Comparison of ENCODE assay signal across 22 cellular contexts in genomic region chr17:9406046-9406631, GRCh38.
A peak's percentile ranks its signal among the peaks of the same experiment; 100 is the strongest.
DNase-seq lines count a peak whose midpoint lies in the region; ATAC-seq and TF ChIP-seq lines count a peak whose summit lies in the region.
"Had no signal": no experiment of that assay in that cellular context is flagged by ENCODE, and none has a peak within 500 bp of the region (broad histone marks: within the 10 kb centered on the region; RNA-seq: fewer than 3 reads in every experiment).

No MANE protein-coding gene starts in this region.

- peaks cover 3 to 14% of the 10 kb centered on the region in 2 donors for H3K36me3 Mint-ChIP-seq in stimulated activated naive B cell treated with anti-CD40 and anti-IgM and Interleukin-4, amounts not matched to agents 10 μg/mL and 1 μg/mL and 100 μg/mL, for 72 hours

- H3K27ac ChIP-seq in IMR-90 (ENCODE audit: insufficient read depth, low read length) = no peak overlapping the region
- H3K27ac ChIP-seq: HL-60, PC-9 had no signal

- no peak overlapping the region for H3K14ac ChIP-seq in IMR-90 (replicated peaks; ENCODE audit: low read depth, low read length)

- H3K4me3 ChIP-seq in IMR-90 (ENCODE audit: insufficient read depth, low read depth, low read length) (no peak overlapping the region), choroid plexus epithelial cell (ENCODE audit: low read depth, low read length) (no peak overlapping the region), MG63 (no peak overlapping the region)
- H3K4me3 ChIP-seq: PC-9 had no signal

- H2BK120ac ChIP-seq in IMR-90 (ENCODE audit: low read depth, low read length) = no peak overlapping the region

- in situ Hi-C loops in IMR-90 (cut with MboI; ENCODE audit: low sequenced_read_pairs) = no loop called here

- H4K20me1 ChIP-seq in IMR-90 (ENCODE audit: insufficient read depth, low read length) = no peaks in the 10 kb centered on the region

- no peak overlapping the region for H2BK15ac ChIP-seq in IMR-90 (ENCODE audit: low read depth, low read length)

- no peak overlapping the region for H3K4me2 ChIP-seq in IMR-90 (ENCODE audit: low read depth, low read length)
- H3K4me2 ChIP-seq: PC-9, SK-N-SH had no signal

- no peak overlapping the region for H3K18ac ChIP-seq in IMR-90 (ENCODE audit: low read depth, low read length)

- no peak overlapping the region for H4K91ac ChIP-seq in IMR-90 (ENCODE audit: insufficient read depth, low read depth, low read length)

- H2BK20ac ChIP-seq in IMR-90 (ENCODE audit: low read depth, low read length) = no peak overlapping the region

- no peak overlapping the region for H2AFZ ChIP-seq in IMR-90 (replicated peaks; ENCODE audit: low read length, poor library complexity)
- H2AFZ ChIP-seq: PC-9 had no signal

- H3K23ac ChIP-seq in IMR-90 (ENCODE audit: low read depth, low read length) = no peak overlapping the region

- H3K36me3 ChIP-seq in IMR-90 (ENCODE audit: control insufficient read depth, insufficient read depth, low read length) (no peaks in the 10 kb centered on the region), MG63 (no peaks in the 10 kb centered on the region)
- H3K36me3 ChIP-seq: BE2C had no signal

- no peaks in the 10 kb centered on the region; the same call in 1 of the 2 replicates for H3K9me1 ChIP-seq in IMR-90 (ENCODE audit: insufficient read depth, low read length)

- H2AK9ac ChIP-seq in IMR-90 (replicated peaks; ENCODE audit: low read depth, low read length, poor library complexity) = no peak overlapping the region

- H3K27me3 Mint-ChIP-seq in stimulated activated naive B cell treated with anti-CD40 and anti-IgM and Interleukin-4, amounts not matched to agents 10 μg/mL and 1 μg/mL and 100 μg/mL, for 72 hours = no peaks in the 10 kb centered on the region

- no peak overlapping the region for H2AK5ac ChIP-seq in IMR-90 (ENCODE audit: low read depth, low read length)

- WGBS in IMR-90 (ENCODE audit: extremely low coverage in 2 of 2, insufficient read length in 1 of 2), 2 experiments = no CpG with 5 or more reads among the region's 2 CpGs

- no peak overlapping the region for H3K27ac Mint-ChIP-seq in stimulated activated naive B cell treated with anti-CD40 and anti-IgM and Interleukin-4, amounts not matched to agents 10 μg/mL and 1 μg/mL and 100 μg/mL, for 72 hours
- H3K27ac Mint-ChIP-seq: HFFc6 had no signal

- no TSS peak for BruUV-seq in IMR-90 (replicated peaks; lab: Mats Ljungman, UMichigan)

- peak; percentile 64 for ATAC-seq in IMR-90 (ENCODE audit: low read depth)
- ATAC-seq in stimulated activated naive B cell treated with anti-CD40 and anti-IgM and Interleukin-4, amounts not matched to agents 10 μg/mL and 1 μg/mL and 100 μg/mL, for 72 hours (replicated peaks) = no peak
- ATAC-seq: HepG2 had no signal

- H3K9ac ChIP-seq in IMR-90 (ENCODE audit: low read depth, low read length) = no peak overlapping the region
- H3K9ac ChIP-seq: SK-N-SH had no signal

- H3K4ac ChIP-seq in IMR-90 (ENCODE audit: low read depth, low read length) = no peak overlapping the region

- POLR2A ChIA-PET in IMR-90 (lab: Charles Lee; ENCODE audit: unreplicated experiment) = no interaction called here

- H3K4me3 Mint-ChIP-seq in stimulated activated naive B cell treated with anti-CD40 and anti-IgM and Interleukin-4, amounts not matched to agents 10 μg/mL and 1 μg/mL and 100 μg/mL, for 72 hours = no peak overlapping the region
- H3K4me3 Mint-ChIP-seq: HFFc6 had no signal

- no peaks in the 10 kb centered on the region for H3K9me3 ChIP-seq in IMR-90 (ENCODE audit: control insufficient read depth, insufficient read depth, low read length)
- no peaks in the 10 kb centered on the region for H3K9me3 ChIP-seq in MG63
- H3K9me3 ChIP-seq: BE2C, SK-N-SH had no signal

- intact Hi-C loops in IMR-90 (cut with micrococcal nuclease) (loop anchor here (2.0 to 10.0 kb wide), 2 partner anchors 45 to 61 kb away; no protein-coding TSS in a partner anchor), head of caudate nucleus (cut with DNase I) (no loop called here)

- TF ChIP-seq CTCF in IMR-90 (conservative IDR thresholded peaks at IDR 0.05; ENCODE audit: low read depth, low read length) (no peak), choroid plexus epithelial cell (conservative IDR thresholded peaks at IDR 0.05; ENCODE audit: low read depth, low read length) (no peak)

- CTCF ChIA-PET in IMR-90 (lab: Yijun Ruan, JAX) = no interaction called here

- dilution Hi-C loops in IMR-90 (cut with HindIII; ENCODE audit: low sequenced_read_pairs, unreplicated experiment) = loop anchor here (25.0 kb wide), 1 partner anchor 106 kb away; no protein-coding TSS in a partner anchor

- no peak overlapping the region for H3K56ac ChIP-seq in IMR-90 (ENCODE audit: extremely low read depth, insufficient read depth, low read length)

- no peaks in the 10 kb centered on the region for H3K27me3 ChIP-seq in IMR-90 (ENCODE audit: control insufficient read depth, insufficient read depth, low read length)
- no peaks in the 10 kb centered on the region for H3K27me3 ChIP-seq in MG63
- H3K27me3 ChIP-seq: BE2C had no signal

- H3K79me1 ChIP-seq in IMR-90 (ENCODE audit: low read depth in 1 of 2, low read length in 2 of 2) = no peaks in the 10 kb centered on the region

- no peak for TF ChIP-seq RAD21 in IMR-90 (IDR thresholded peaks at IDR 0.05; ENCODE audit: low read length)

- no peak overlapping the region for H2BK5ac ChIP-seq in IMR-90 (ENCODE audit: low read depth, low read length, poor library complexity, severe bottlenecking)

- DNase-seq in IMR-90 (peak; percentile 49), NCI-H2081 treated with DMSO at 0.1 percent for 48 hours (lab: John Stamatoyannopoulos, UW) (peak; percentile 39), choroid plexus epithelial cell (ENCODE audit: low read depth) (peak; percentile 43), iris pigment epithelial cell (ENCODE audit: low read depth) (peak; percentile 25), head of caudate nucleus (no peak), MG63 (no peak), RPMI8226 (no peak)
- DNase-seq in stimulated activated naive B cell treated with anti-CD40 and anti-IgM and Interleukin-4, amounts not matched to agents 10 μg/mL and 1 μg/mL and 100 μg/mL, for 72 hours = no peak
- DNase-seq: BE2C, DMS53, GF-D8, HFFc6, KBM-7, NCI-H1092, NCI-H1694 treated with DMSO at 0.1 percent for 48 hours, NCI-H446, NCI-H526, PC-9, SIG-M5, SK-N-SH had no signal

- H3K4me1 ChIP-seq in IMR-90 (ENCODE audit: control insufficient read depth, insufficient read depth, low read length) = peaks cover 2% of the 10 kb centered on the region
- H3K4me1 ChIP-seq: BE2C had no signal

- no peak overlapping the region for H4K5ac ChIP-seq in IMR-90 (ENCODE audit: low read depth, low read length)

- H3K4me1 Mint-ChIP-seq in stimulated activated naive B cell treated with anti-CD40 and anti-IgM and Interleukin-4, amounts not matched to agents 10 μg/mL and 1 μg/mL and 100 μg/mL, for 72 hours = peaks cover 2 to 14% of the 10 kb centered on the region in 2 donors

- H4K8ac ChIP-seq in IMR-90 (ENCODE audit: low read depth in 2 of 2, low read length in 2 of 2) = no peak overlapping the region

- TF ChIP-seq POLR2A in IMR-90 (IDR thresholded peaks at IDR 0.05; ENCODE audit: low read depth, low read length) = no peak

- no peaks in the 10 kb centered on the region for H3K9me3 Mint-ChIP-seq in stimulated activated naive B cell treated with anti-CD40 and anti-IgM and Interleukin-4, amounts not matched to agents 10 μg/mL and 1 μg/mL and 100 μg/mL, for 72 hours
- H3K9me3 Mint-ChIP-seq: HFFc6 had no signal

TF ChIP-seq in IMR-90, 13 proteins besides CTCF, POLR2A, EP300 and RAD21:
- TF ChIP-seq ELK1 (IDR thresholded peaks at IDR 0.05; ENCODE audit: borderline replicate concordance, low read depth, low read length) (no peak), USF2 (IDR thresholded peaks at IDR 0.05; ENCODE audit: low read depth, low read length) (no peak), MAZ (IDR thresholded peaks at IDR 0.05; ENCODE audit: borderline replicate concordance, low read depth, low read length) (no peak), FOS (IDR thresholded peaks at IDR 0.05; ENCODE audit: low read depth, low read length) (no peak), CEBPB (IDR thresholded peaks at IDR 0.05; ENCODE audit: low read depth, low read length) (no peak), RCOR1 (IDR thresholded peaks at IDR 0.05; ENCODE audit: insufficient replicate concordance, low read length) (no peak), MAFK (IDR thresholded peaks at IDR 0.05; ENCODE audit: low read depth, low read length) (no peak), SMC3 (IDR thresholded peaks at IDR 0.05; ENCODE audit: low read depth, low read length) (no peak)

Comparison
In these comparisons a context has a peak if more than half of its experiments do, and no peak if none do; other contexts are left out.
1. DNase-seq: peak in IMR-90 (single experiment), NCI-H2081 treated with DMSO at 0.1 percent for 48 hours (single experiment), choroid plexus epithelial cell (single experiment) and iris pigment epithelial cell (single experiment); none in head of caudate nucleus (0 of 42), MG63 (single experiment), RPMI8226 (single experiment) and stimulated activated naive B cell treated with anti-CD40 and anti-IgM and Interleukin-4, amounts not matched to agents 10 μg/mL and 1 μg/mL and 100 μg/mL, for 72 hours (single experiment).